In genomic region chr2:46336560-46336959, GRCh38 we compare ENCODE assay signal across 9 cellular contexts. TPM values are rescaled to one million over a fixed set of nuclear protein-coding genes. Genes with fewer than 3 reads are reported as not detected.
DNase-seq lines count a peak whose midpoint lies in the region; ATAC-seq and TF ChIP-seq lines count a peak whose summit lies in the region.
"Had no signal": no experiment of that assay in that cellular context is flagged by ENCODE, and none has a peak within 500 bp of the region (broad histone marks: within the 10 kb centered on the region; RNA-seq: fewer than 3 reads in every experiment).

No MANE protein-coding gene starts in this region.

- peak; percentile 32 for DNase-seq in ELR (ENCODE audit: low read depth)
- DNase-seq in WERI-Rb-1 = peak; percentile 66
- no peak for DNase-seq in heart right ventricle
- no peak for DNase-seq in activated T-cell treated with anti-CD3 and anti-CD28 coated beads, Interleukin-2, amount 50 U/mL, for 72 hours
- DNase-seq in SKM-1 treated with dmso at 0.1 percent for 144 hours (lab: John Stamatoyannopoulos, UW; ENCODE audit: unreplicated experiment) = no peak
- DNase-seq in SIG-M5 (lab: John Stamatoyannopoulos, UW) = no peak
- DNase-seq in CD14-positive monocyte (ENCODE audit: low spot score) = no peak
- DNase-seq: NCI-H526 treated with DMSO at 0.1 percent for 48 hours had no signal

- ATAC-seq in heart right ventricle = peak in 6 of 8 donors; percentile 9 to 33 (median 16)
- ATAC-seq in activated T-cell treated with anti-CD3 and anti-CD28 coated beads, Interleukin-2, amount 50 U/mL, for 72 hours (replicated peaks in 1 of 2) = no peak

- H3K27me3 ChIP-seq in WERI-Rb-1 (ENCODE audit: insufficient read depth, low read depth, severe bottlenecking) = no peaks in the 10 kb centered on the region
- H3K27me3 ChIP-seq in heart right ventricle = no peaks in the 10 kb centered on the region
- no peaks in the 10 kb centered on the region for H3K27me3 ChIP-seq in skeletal muscle satellite cell (ENCODE audit: control insufficient read depth, insufficient read depth, low read length)

- no peaks in the 10 kb centered on the region for H3K36me3 Mint-ChIP-seq in activated T-cell treated with anti-CD3 and anti-CD28 coated beads, Interleukin-2, amount 50 U/mL, for 72 hours (ENCODE audit: insufficient read depth in 2 of 2)
- no peaks in the 10 kb centered on the region for H3K36me3 Mint-ChIP-seq in CD14-positive monocyte

- no peaks in the 10 kb centered on the region for H3K9me3 Mint-ChIP-seq in activated T-cell treated with anti-CD3 and anti-CD28 coated beads, Interleukin-2, amount 50 U/mL, for 72 hours
- H3K9me3 Mint-ChIP-seq in CD14-positive monocyte = no peaks in the 10 kb centered on the region

- no peak overlapping the region for H3K4me3 ChIP-seq in WERI-Rb-1 (ENCODE audit: low read depth, low read length)
- H3K4me3 ChIP-seq in heart right ventricle = no peak overlapping the region
- H3K4me3 ChIP-seq in skeletal muscle satellite cell (ENCODE audit: low read length) = peak overlapping the region; percentile 59

- WGBS in heart right ventricle, 2 donors = 15 to 19% methylated on average over 3 of the region's 3 CpGs

- H3K9ac ChIP-seq in skeletal muscle satellite cell (ENCODE audit: low read depth, low read length) = peak overlapping the region; percentile 93

- peaks cover 13% of the 10 kb centered on the region for H3K27me3 Mint-ChIP-seq in activated T-cell treated with anti-CD3 and anti-CD28 coated beads, Interleukin-2, amount 50 U/mL, for 72 hours (ENCODE audit: low read depth)
- peaks cover 0 to 14% (median 7%) of the 10 kb centered on the region in 3 donors for H3K27me3 Mint-ChIP-seq in CD14-positive monocyte (ENCODE audit: low read depth in 3 of 3)

- peak overlapping the region; percentile 88 for H3K4me2 ChIP-seq in skeletal muscle satellite cell (ENCODE audit: low read length)

- TF ChIP-seq CTCF in WERI-Rb-1 (IDR thresholded peaks at IDR 0.05; ENCODE audit: low read depth, low read length) (no peak), heart right ventricle (IDR thresholded peaks at IDR 0.05) (no peak), CD14-positive monocyte (IDR thresholded peaks at IDR 0.05) (no peak)

- H3K36me3 ChIP-seq in WERI-Rb-1 (no peaks in the 10 kb centered on the region), heart right ventricle (no peaks in the 10 kb centered on the region), skeletal muscle satellite cell (ENCODE audit: insufficient read depth, low read length) (no peaks in the 10 kb centered on the region)

- peaks cover 34% of the 10 kb centered on the region for H3K4me1 Mint-ChIP-seq in activated T-cell treated with anti-CD3 and anti-CD28 coated beads, Interleukin-2, amount 50 U/mL, for 72 hours (ENCODE audit: low read depth)
- H3K4me1 Mint-ChIP-seq in CD14-positive monocyte = no peaks in the 10 kb centered on the region

- H3K27ac ChIP-seq in WERI-Rb-1 (no peak overlapping the region), heart right ventricle (peak overlapping the region; percentile 41 to 91 (median 85))

- H3K9me3 ChIP-seq in WERI-Rb-1 (ENCODE audit: severe bottlenecking) = no peaks in the 10 kb centered on the region
- no peaks in the 10 kb centered on the region for H3K9me3 ChIP-seq in heart right ventricle
- no peaks in the 10 kb centered on the region for H3K9me3 ChIP-seq in skeletal muscle satellite cell (replicated peaks; ENCODE audit: low read length)

- no peak overlapping the region for H3K27ac Mint-ChIP-seq in activated T-cell treated with anti-CD3 and anti-CD28 coated beads, Interleukin-2, amount 50 U/mL, for 72 hours
- H3K27ac Mint-ChIP-seq in CD14-positive monocyte = no peak overlapping the region

- no peak overlapping the region for H3K4me3 Mint-ChIP-seq in activated T-cell treated with anti-CD3 and anti-CD28 coated beads, Interleukin-2, amount 50 U/mL, for 72 hours
- H3K4me3 Mint-ChIP-seq in CD14-positive monocyte = no peak overlapping the region

- intact Hi-C loops in heart right ventricle (cut with DNase I) = loop anchor here in 5 of 10 donors (5.0 kb wide), 2 partner anchors 34 to 39 kb away; partner anchors contain the start of gene EPAS1 (in 3 of the 5)
- intact Hi-C loops in CD14-positive monocyte (cut with micrococcal nuclease) = no loop called here

- peaks cover 56 to 100% (median 98%) of the 10 kb centered on the region in 9 donors for H3K4me1 ChIP-seq in heart right ventricle
- H3K4me1 ChIP-seq in skeletal muscle satellite cell (ENCODE audit: control insufficient read depth, insufficient read depth, low read length) = peaks cover 63% of the 10 kb centered on the region

RNA-seq across cellular contexts. Expression of gene EPAS1, which starts 39.4 kb away (rescaled TPM):
- total RNA-seq in heart right ventricle = 100 to 1,000 TPM; 176 to 415 (median 210) TPM
- polyA plus RNA-seq in heart right ventricle = 100 to 1,000 TPM; 112 to 119 TPM
- 46.3 and 63.6 TPM in 2 replicates for total RNA-seq in skeletal muscle satellite cell (2012; rRNA removed)
- 100 to 1,000 TPM in 1 of 2 donors, 10 to 100 TPM in 1; 50.8 to 219 TPM for total RNA-seq in activated T-cell treated with anti-CD3 and anti-CD28 coated beads, Interleukin-2, amount 50 U/mL, for 72 hours
- polyA plus RNA-seq in CD14-positive monocyte = under 1 TPM; 0.11 to 0.88 TPM

Comparison
In these comparisons a context has a peak if more than half of its experiments do, and no peak if none do; other contexts are left out.
1. DNase-seq: peak in ELR (single experiment) and WERI-Rb-1 (single experiment); none in heart right ventricle (0 of 2), activated T-cell treated with anti-CD3 and anti-CD28 coated beads, Interleukin-2, amount 50 U/mL, for 72 hours (0 of 2), SKM-1 treated with dmso at 0.1 percent for 144 hours (single experiment), SIG-M5 (single experiment) and CD14-positive monocyte (single experiment).
2. ATAC-seq: peak in heart right ventricle (6 of 8); none in activated T-cell treated with anti-CD3 and anti-CD28 coated beads, Interleukin-2, amount 50 U/mL, for 72 hours (0 of 2).